1 cellular context compared by ENCODE assay signal in genomic region chr1:96362623-96363022, GRCh38.
TF ChIP-seq lines count a peak whose summit lies in the region.

No MANE protein-coding gene starts in this region.

TF ChIP-seq in SK-N-SH treated with all-trans-retinoic acid at 6 μM for 48 hours, 23 proteins besides CTCF, POLR2A, EP300 and RAD21 (continued from another document):
- TF ChIP-seq ZFP3 (CRISPR knock-in tag; IDR thresholded peaks at IDR 0.05) (no peak), POU6F1 (CRISPR knock-in tag; IDR thresholded peaks at IDR 0.05; ENCODE audit: borderline replicate concordance, low read depth) (no peak), TSHZ2 (CRISPR knock-in tag; IDR thresholded peaks at IDR 0.05) (no peak), RARB (CRISPR knock-in tag; IDR thresholded peaks at IDR 0.05) (no peak), GLIS3 (CRISPR knock-in tag; IDR thresholded peaks at IDR 0.05) (no peak), ZNF70 (CRISPR knock-in tag; IDR thresholded peaks at IDR 0.05) (no peak)
